Comparison of ENCODE assay signal across 2 cellular contexts in the genomic region with DNA sequence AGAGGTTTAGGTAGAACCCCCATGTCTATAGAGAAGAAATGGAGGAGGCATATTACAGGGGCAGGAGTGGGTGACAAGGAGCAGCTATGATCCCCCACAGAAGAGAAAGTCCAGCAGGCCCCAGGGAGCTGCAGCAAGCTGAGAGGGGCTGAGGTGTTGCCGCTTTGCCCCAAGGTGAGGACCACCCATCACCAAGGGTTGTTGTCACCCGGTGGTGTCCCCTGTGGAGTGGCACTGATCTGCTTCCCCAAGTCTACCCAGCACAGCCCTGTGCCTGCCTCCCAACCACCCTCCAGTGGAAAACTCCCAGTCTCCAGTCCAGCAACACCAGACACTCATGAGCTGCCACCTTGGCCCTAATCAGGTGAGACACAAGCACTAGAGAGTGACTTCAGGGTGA.
TF ChIP-seq lines count a peak whose summit lies in the region.

No MANE protein-coding gene starts in this region.

TF ChIP-seq in HepG2, 621 proteins besides CTCF, POLR2A, EP300 and RAD21 (continued from another document):
- no peak for TF ChIP-seq ZBTB3 (CRISPR knock-in tag; IDR thresholded peaks at IDR 0.05; ENCODE audit: borderline replicate concordance, low read depth)
- no peak for TF ChIP-seq LCORL (IDR thresholded peaks at IDR 0.05)
- no peak for TF ChIP-seq LCORL (CRISPR knock-in tag; IDR thresholded peaks at IDR 0.05)
- TF ChIP-seq THAP11 (CRISPR knock-in tag; IDR thresholded peaks at IDR 0.05): no peak

TF ChIP-seq in K562, 482 proteins besides CTCF, POLR2A, EP300 and RAD21 (continued from another document):
- TF ChIP-seq ARID4B (CRISPR knock-in tag; IDR thresholded peaks at IDR 0.05) (no peak), ZNF217 (CRISPR knock-in tag; IDR thresholded peaks at IDR 0.05) (no peak), PKNOX1 (IDR thresholded peaks at IDR 0.05) (no peak), ELK1 (CRISPR knock-in tag; IDR thresholded peaks at IDR 0.05) (no peak), NR1H2 (CRISPR knock-in tag; IDR thresholded peaks at IDR 0.05) (no peak), MAFF (IDR thresholded peaks at IDR 0.05; ENCODE audit: low read length) (no peak), ZNF77 (CRISPR knock-in tag; IDR thresholded peaks at IDR 0.05) (no peak), ZNF668 (CRISPR knock-in tag; IDR thresholded peaks at IDR 0.05) (no peak), CHAMP1 (IDR thresholded peaks at IDR 0.05) (no peak), KHSRP (IDR thresholded peaks at IDR 0.05) (no peak), TCF7 (IDR thresholded peaks at IDR 0.05; ENCODE audit: borderline replicate concordance) (no peak), BACH1 (tag; IDR thresholded peaks at IDR 0.05) (no peak)
- TF ChIP-seq, protein P1, sequence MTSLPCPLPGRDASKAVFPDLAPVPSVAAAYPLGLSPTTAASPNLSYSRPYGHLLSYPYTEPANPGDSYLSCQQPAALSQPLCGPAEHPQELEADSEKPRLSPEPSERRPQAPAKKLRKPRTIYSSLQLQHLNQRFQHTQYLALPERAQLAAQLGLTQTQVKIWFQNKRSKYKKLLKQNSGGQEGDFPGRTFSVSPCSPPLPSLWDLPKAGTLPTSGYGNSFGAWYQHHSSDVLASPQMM (CRISPR knock-in tag; IDR thresholded peaks at IDR 0.05): no peak
- TF ChIP-seq, protein P2, sequence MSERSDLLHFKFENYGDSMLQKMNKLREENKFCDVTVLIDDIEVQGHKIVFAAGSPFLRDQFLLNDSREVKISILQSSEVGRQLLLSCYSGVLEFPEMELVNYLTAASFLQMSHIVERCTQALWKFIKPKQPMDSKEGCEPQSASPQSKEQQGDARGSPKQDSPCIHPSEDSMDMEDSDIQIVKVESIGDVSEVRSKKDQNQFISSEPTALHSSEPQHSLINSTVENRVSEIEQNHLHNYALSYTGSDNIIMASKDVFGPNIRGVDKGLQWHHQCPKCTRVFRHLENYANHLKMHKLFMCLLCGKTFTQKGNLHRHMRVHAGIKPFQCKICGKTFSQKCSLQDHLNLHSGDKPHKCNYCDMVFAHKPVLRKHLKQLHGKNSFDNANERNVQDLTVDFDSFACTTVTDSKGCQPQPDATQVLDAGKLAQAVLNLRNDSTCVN (CRISPR knock-in tag; IDR thresholded peaks at IDR 0.05): no peak
